Comparison of ENCODE assay signal across 2 cellular contexts in the genomic region with DNA sequence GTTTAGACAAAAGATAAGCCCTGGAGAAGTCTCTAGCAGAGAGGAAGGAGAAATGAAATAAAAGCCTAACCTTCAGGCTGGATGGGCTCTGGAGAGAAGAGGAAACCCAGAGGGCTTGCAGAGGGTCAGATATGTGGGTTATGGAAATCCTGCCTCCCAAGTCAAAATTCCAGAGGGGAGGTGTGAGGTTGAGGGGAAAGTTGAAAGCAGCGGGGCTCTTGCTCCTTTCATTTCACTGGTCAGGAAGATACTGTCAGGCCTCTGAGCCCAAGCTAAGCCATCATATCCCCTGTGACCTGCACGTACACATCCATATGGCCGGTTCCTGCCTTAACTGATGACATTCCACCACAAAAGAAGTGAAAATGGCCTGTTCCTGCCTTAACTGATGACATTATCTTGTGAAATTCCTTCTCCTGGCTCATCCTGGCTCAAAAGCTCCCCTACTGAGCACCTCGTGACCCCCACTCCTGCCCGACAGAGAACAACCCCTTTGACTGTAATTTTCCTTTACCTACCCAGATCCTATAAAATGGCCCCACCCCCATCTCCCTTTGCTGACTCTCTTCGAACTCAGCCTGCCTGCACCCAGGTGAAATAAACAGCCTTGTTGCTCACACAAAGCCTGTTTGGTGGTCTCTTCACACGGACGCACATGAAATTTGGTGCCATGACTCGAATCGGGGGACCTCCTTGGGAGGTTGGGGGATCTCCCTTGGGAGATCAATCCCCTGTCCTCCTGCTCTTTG. TPM values are rescaled to one million over a fixed set of nuclear protein-coding genes. Genes with fewer than 3 reads are reported as not detected.
"Had no signal": no experiment of that assay in that cellular context is flagged by ENCODE, and none has a peak within 500 bp of the region (broad histone marks: within the 10 kb centered on the region; RNA-seq: fewer than 3 reads in every experiment).

No MANE protein-coding gene starts in this region.

RNA-seq across cellular contexts. Expression of a gene that starts 23.7 kb away (rescaled TPM):
- total RNA-seq: activated CD8-positive, alpha-beta T cell treated with anti-CD3 and anti-CD28 coated beads for 36 hours; prostate gland had no signal
